ENCODE assay signal across 14 cellular contexts in the genomic region with DNA sequence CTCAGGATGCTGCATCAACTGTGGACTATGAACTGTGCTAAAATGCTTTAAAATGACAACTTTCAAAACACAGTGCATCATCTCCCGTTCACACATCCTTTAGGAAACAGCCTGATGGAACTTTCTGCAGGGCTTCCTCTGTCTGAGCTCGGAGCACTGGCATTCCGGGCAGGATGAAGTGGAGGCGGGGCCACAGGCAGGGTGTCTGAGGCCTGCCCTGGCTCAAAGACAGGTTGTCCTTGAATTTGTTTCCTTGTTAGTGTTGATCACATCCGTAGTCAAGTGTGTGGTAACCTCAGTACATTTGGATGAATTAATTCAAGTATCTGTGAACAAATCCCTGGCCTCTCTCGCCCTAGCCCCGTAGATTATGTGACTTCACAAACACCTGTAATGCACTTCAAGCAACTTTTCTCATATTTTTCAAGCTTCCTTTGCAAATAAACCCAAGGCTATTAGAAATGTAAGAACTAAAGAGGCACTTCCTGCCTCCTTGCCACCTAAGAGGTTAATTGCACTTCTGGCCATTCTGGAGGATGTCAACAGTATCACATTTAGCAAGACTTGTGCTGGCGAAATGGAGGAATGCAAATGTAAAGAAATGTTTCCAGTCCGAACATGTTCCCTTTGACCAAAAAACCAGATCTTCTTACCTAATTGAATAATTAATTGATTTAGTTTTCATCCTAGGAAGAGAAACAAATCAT. TPM values are rescaled to one million over a fixed set of nuclear protein-coding genes. Genes with fewer than 3 reads are reported as not detected.
DNase-seq lines count a peak whose midpoint lies in the region; ATAC-seq, FAIRE-seq and TF ChIP-seq lines count a peak whose summit lies in the region.
"Had no signal": no experiment of that assay in that cellular context is flagged by ENCODE, and none has a peak within 500 bp of the region (broad histone marks: within the 10 kb centered on the region; RNA-seq: fewer than 3 reads in every experiment).

No MANE protein-coding gene starts in this region.

- no peaks in the 10 kb centered on the region for H3K36me3 Mint-ChIP-seq in CD8-positive, alpha-beta T cell

- no peaks in the 10 kb centered on the region for H3K9me3 Mint-ChIP-seq in CD8-positive, alpha-beta T cell

- H3K36me3 ChIP-seq in heart right ventricle, result peaks cover 0 to 39% (median 0%) of the 10 kb centered on the region in 9 donors
- no peaks in the 10 kb centered on the region for H3K36me3 ChIP-seq in pancreas
- H3K36me3 ChIP-seq in CD8-positive, alpha-beta T cell (ENCODE audit: insufficient read depth, low read length), result no peaks in the 10 kb centered on the region
- H3K36me3 ChIP-seq: HAP-1 had no signal

- POLR2A ChIA-PET in CD8-positive, alpha-beta T cell (lab: Charles Lee), result no interaction called here

- H3K9me3 ChIP-seq in heart right ventricle (no peaks in the 10 kb centered on the region), pancreas (no peaks in the 10 kb centered on the region)
- H3K9me3 ChIP-seq in CD8-positive, alpha-beta T cell (ENCODE audit: low read length), result no peaks in the 10 kb centered on the region
- H3K9me3 ChIP-seq: HAP-1 had no signal

- no peaks in the 10 kb centered on the region for H3K27me3 Mint-ChIP-seq in CD8-positive, alpha-beta T cell (ENCODE audit: low read depth)

- H3K27me3 ChIP-seq in heart right ventricle, result no peaks in the 10 kb centered on the region
- H3K27me3 ChIP-seq in pancreas, result no peaks in the 10 kb centered on the region
- no peaks in the 10 kb centered on the region for H3K27me3 ChIP-seq in CD8-positive, alpha-beta T cell (ENCODE audit: insufficient read depth, low read length)

- ATAC-seq in heart right ventricle (peak; percentile 23 to 59 (median 43)), pancreas (peak; percentile 36 to 73 (median 63)), HG03108 (IDR thresholded peaks at IDR 0.05; ENCODE audit: unreplicated experiment) (no peak), HG02870 (IDR thresholded peaks at IDR 0.05; ENCODE audit: unreplicated experiment) (no peak)
- no peak for ATAC-seq in CD8-positive, alpha-beta T cell

- no peak overlapping the region for H3K4me3 Mint-ChIP-seq in CD8-positive, alpha-beta T cell

- TF ChIP-seq CTCF in heart right ventricle (IDR thresholded peaks at IDR 0.05), result no peak
- no peak for TF ChIP-seq CTCF in pancreas (IDR thresholded peaks at IDR 0.05)
- TF ChIP-seq CTCF in CD8-positive, alpha-beta T cell (IDR thresholded peaks at IDR 0.05), result no peak

- intact Hi-C loops in heart right ventricle (cut with DNase I), result loop anchor here in 2 of 10 donors (2.0 to 5.0 kb wide), 4 partner anchors 32 to 94 kb away; no protein-coding TSS in a partner anchor
- intact Hi-C loops in pancreas (cut with DNase I), result no loop called here
- intact Hi-C loops in CD8-positive, alpha-beta T cell (cut with DNase I, micrococcal nuclease), result no loop called here

- H3K27ac ChIP-seq in heart right ventricle, result peak overlapping the region; percentile 91 to 99 (median 97)
- peak overlapping the region in 2 of 4 donors; percentile 27 to 83 for H3K27ac ChIP-seq in pancreas
- no peak overlapping the region for H3K27ac ChIP-seq in CD8-positive, alpha-beta T cell (ENCODE audit: low read depth, low read length)

- peak; percentile 53 for DNase-seq in DMS153 treated with DMSO at 0.1 percent for 48 hours (lab: John Stamatoyannopoulos, UW; ENCODE audit: unreplicated experiment)
- peak; percentile 21 for DNase-seq in NCI-H69 (lab: John Stamatoyannopoulos, UW)
- peak; percentile 63 to 75 for DNase-seq in heart right ventricle
- DNase-seq in pancreas, result peak in 2 of 6 donors; percentile 33 to 38
- DNase-seq in CD8-positive, alpha-beta T cell, result no peak
- no peak for DNase-seq in activated naive CD4-positive, alpha-beta T cell treated with Interleukin-2 at 50 U/mL for 16 hours
- DNase-seq: activated gamma-delta T cell, DMS 273 treated with DMSO at 0.1 percent for 48 hours had no signal

- CTCF ChIA-PET in CD8-positive, alpha-beta T cell (lab: Charles Lee), result no interaction called here

- H3K4me1 Mint-ChIP-seq in CD8-positive, alpha-beta T cell (ENCODE audit: low read depth), result peaks cover 6% of the 10 kb centered on the region

- 50 to 59% methylated on average over 9 of the region's 9 CpGs for WGBS in heart right ventricle, 2 donors
- WGBS in pancreas, 2 donors, result 48 to 49% methylated on average over 9 of the region's 9 CpGs

- no peak overlapping the region for H3K27ac Mint-ChIP-seq in CD8-positive, alpha-beta T cell

- H3K4me3 ChIP-seq in heart right ventricle (peak overlapping the region; percentile 47 to 73 (median 58)), pancreas (peak overlapping the region in 1 of 4 donors; percentile 33)
- no peak overlapping the region for H3K4me3 ChIP-seq in CD8-positive, alpha-beta T cell (ENCODE audit: low read depth, low read length)
- H3K4me3 ChIP-seq: HAP-1 had no signal

- FAIRE-seq in pancreas (lab: Jason Lieb, UNC), result no peak
- FAIRE-seq: urothelium cell line had no signal

- peaks cover 0 to 73% (median 55%) of the 10 kb centered on the region in 9 donors for H3K4me1 ChIP-seq in heart right ventricle
- H3K4me1 ChIP-seq in pancreas, result no peaks in the 10 kb centered on the region
- no peaks in the 10 kb centered on the region for H3K4me1 ChIP-seq in CD8-positive, alpha-beta T cell (ENCODE audit: insufficient read depth, low read length)
- H3K4me1 ChIP-seq: HAP-1 had no signal

RNA-seq across cellular contexts. Expression of gene CD93, which starts 3.1 kb away (rescaled TPM):
- 10 to 100 TPM; 29.6 to 85.0 (median 40.0) TPM for total RNA-seq in heart right ventricle
- 10 to 100 TPM; 12.7 to 24.9 TPM for polyA plus RNA-seq in heart right ventricle
- 10 to 100 TPM in 2 of 6 donors, 1 to 10 TPM in 4; 4.5 to 18.2 (median 8.5) TPM for total RNA-seq in pancreas
- polyA plus RNA-seq in pancreas, result 1 to 10 TPM; 2.8 to 3.6 TPM
- total RNA-seq in CD8-positive, alpha-beta T cell, result under 1 TPM; 0.14 to 0.16 TPM

RNA-seq across cellular contexts. Expression of gene THBD, which starts 33.5 kb away (rescaled TPM):
- total RNA-seq in heart right ventricle, result 10 to 100 TPM; 11.1 to 61.0 (median 17.4) TPM
- polyA plus RNA-seq in heart right ventricle, result 10 to 100 TPM; 12.0 to 20.6 TPM
- total RNA-seq in pancreas, result 1 to 10 TPM; 1.8 to 6.9 (median 3.8) TPM
- polyA plus RNA-seq in pancreas, result 10 to 100 TPM in 1 of 2 donors, 1 to 10 TPM in 1; 3.8 to 12.1 TPM
- total RNA-seq in CD8-positive, alpha-beta T cell, result under 1 TPM; 0.14 to 0.16 TPM
- total RNA-seq: HT1080 had no signal

RNA-seq across cellular contexts. Expression of gene SSTR4, which starts 47.9 kb away (rescaled TPM):
- total RNA-seq in heart right ventricle (not detected), pancreas (not detected)
- polyA plus RNA-seq in heart right ventricle (not detected), pancreas (under 1 TPM in 1 of 2 donors, not detected in 1; 0.07 TPM)
- total RNA-seq in CD8-positive, alpha-beta T cell, result not detected
- total RNA-seq: HT1080, lower leg skin had no signal

Comparison
In these comparisons a context has a peak if more than half of its experiments do, and no peak if none do; other contexts are left out.
1. DNase-seq: peak in DMS153 treated with DMSO at 0.1 percent for 48 hours (single experiment), NCI-H69 (single experiment) and heart right ventricle (2 of 2); none in CD8-positive, alpha-beta T cell (0 of 7) and activated naive CD4-positive, alpha-beta T cell treated with Interleukin-2 at 50 U/mL for 16 hours (single experiment).
2. ATAC-seq: peak in heart right ventricle (8 of 8) and pancreas (4 of 4); none in HG03108 (single experiment), CD8-positive, alpha-beta T cell (single experiment) and HG02870 (single experiment).
3. RNA of gene CD93, which starts 3.1 kb away (total RNA-seq): 29.6 to 85.0 TPM in heart right ventricle and 4.5 to 18.2 TPM in pancreas; 0.14 to 0.16 TPM in CD8-positive, alpha-beta T cell; every median in the first group is over 4 times any median in the second.